Comparison of ENCODE assay signal across 11 cellular contexts in genomic region chr18:13377496-13377895, GRCh38.
DNase-seq lines count a peak whose midpoint lies in the region; ATAC-seq and TF ChIP-seq lines count a peak whose summit lies in the region.
"Had no signal": no experiment of that assay in that cellular context is flagged by ENCODE, and none has a peak within 500 bp of the region (broad histone marks: within the 10 kb centered on the region; RNA-seq: fewer than 3 reads in every experiment).

No MANE protein-coding gene starts in this region.

- H3K4me3 Mint-ChIP-seq in activated naive CD8-positive, alpha-beta T cell = peak overlapping the region; percentile 77
- H3K4me3 Mint-ChIP-seq in nephron = no peak overlapping the region
- H3K4me3 Mint-ChIP-seq: mesothelial cell of epicardium had no signal

- peaks cover 80% of the 10 kb centered on the region for H3K4me1 Mint-ChIP-seq in activated naive CD8-positive, alpha-beta T cell (ENCODE audit: low read depth)
- H3K4me1 Mint-ChIP-seq in nephron = peaks cover 60% of the 10 kb centered on the region

- DNase-seq in NCI-H748 (lab: John Stamatoyannopoulos, UW; ENCODE audit: unreplicated experiment) (peak; percentile 42), NCI-H748 treated with DMSO at 0.1 percent for 48 hours (lab: John Stamatoyannopoulos, UW) (no peak), M059J (ENCODE audit: low read depth) (peak; percentile 58), Ammon's horn (ENCODE audit: low spot score) (no peak), GOT3 (lab: John Stamatoyannopoulos, UW) (no peak)
- DNase-seq: amniotic stem cell, SW 1271 had no signal

- no peaks in the 10 kb centered on the region for H3K9me3 Mint-ChIP-seq in activated naive CD8-positive, alpha-beta T cell (ENCODE audit: low read depth)
- no peaks in the 10 kb centered on the region for H3K9me3 Mint-ChIP-seq in nephron
- H3K9me3 Mint-ChIP-seq: mesothelial cell of epicardium had no signal

- ATAC-seq in GM21528 (IDR thresholded peaks at IDR 0.05; ENCODE audit: low FRiP score, unreplicated experiment) = no peak

- H3K27me3 Mint-ChIP-seq in activated naive CD8-positive, alpha-beta T cell = no peaks in the 10 kb centered on the region
- H3K27me3 Mint-ChIP-seq in nephron (ENCODE audit: low read depth) = peaks cover 4% of the 10 kb centered on the region

- no peak for TF ChIP-seq CTCF in nephron (IDR thresholded peaks at IDR 0.05; ENCODE audit: unreplicated experiment in 3 of 3)

- H3K27ac Mint-ChIP-seq in activated naive CD8-positive, alpha-beta T cell = peak overlapping the region; percentile 99
- H3K27ac Mint-ChIP-seq in nephron = peak overlapping the region in 2 of 3 experiments; percentile 40 to 66
- H3K27ac Mint-ChIP-seq: mesothelial cell of epicardium had no signal

- H3K36me3 Mint-ChIP-seq in activated naive CD8-positive, alpha-beta T cell = no peaks in the 10 kb centered on the region
- no peaks in the 10 kb centered on the region for H3K36me3 Mint-ChIP-seq in nephron (ENCODE audit: low read depth)
- H3K36me3 Mint-ChIP-seq: mesothelial cell of epicardium had no signal

Comparison
In these comparisons a context has a peak if more than half of its experiments do, and no peak if none do; other contexts are left out.
1. DNase-seq: peak in NCI-H748 (single experiment) and M059J (single experiment); none in NCI-H748 treated with DMSO at 0.1 percent for 48 hours (single experiment), Ammon's horn (single experiment) and GOT3 (single experiment).